In the genomic region with DNA sequence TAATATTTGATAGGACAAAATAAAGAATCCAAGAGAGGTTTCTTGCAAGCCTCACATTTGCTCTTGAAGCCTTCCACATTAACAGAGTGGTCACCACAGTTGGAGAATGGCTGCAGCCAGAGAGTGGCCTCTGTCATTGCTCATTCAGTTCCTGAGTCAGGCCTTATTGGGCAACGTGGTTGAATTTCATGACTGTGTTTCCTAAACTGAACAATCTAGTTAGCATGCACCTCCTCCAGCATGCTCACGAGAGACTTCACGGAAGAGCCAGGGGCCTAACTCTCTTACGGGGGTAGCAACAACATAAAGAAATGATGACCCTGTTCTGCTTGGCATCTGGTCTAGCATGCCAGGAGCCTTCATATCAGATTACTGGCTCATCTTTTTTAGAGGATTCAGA, we compare ENCODE assay signal across 1 cellular context.
TF ChIP-seq lines count a peak whose summit lies in the region.

No MANE protein-coding gene starts in this region.

TF ChIP-seq in HepG2, 621 proteins besides CTCF, POLR2A, EP300 and RAD21:
- TF ChIP-seq, protein P1, sequence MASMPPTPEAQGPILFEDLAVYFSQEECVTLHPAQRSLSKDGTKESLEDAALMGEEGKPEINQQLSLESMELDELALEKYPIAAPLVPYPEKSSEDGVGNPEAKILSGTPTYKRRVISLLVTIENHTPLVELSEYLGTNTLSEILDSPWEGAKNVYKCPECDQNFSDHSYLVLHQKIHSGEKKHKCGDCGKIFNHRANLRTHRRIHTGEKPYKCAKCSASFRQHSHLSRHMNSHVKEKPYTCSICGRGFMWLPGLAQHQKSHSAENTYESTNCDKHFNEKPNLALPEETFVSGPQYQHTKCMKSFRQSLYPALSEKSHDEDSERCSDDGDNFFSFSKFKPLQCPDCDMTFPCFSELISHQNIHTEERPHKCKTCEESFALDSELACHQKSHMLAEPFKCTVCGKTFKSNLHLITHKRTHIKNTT (CRISPR knock-in tag; IDR thresholded peaks at IDR 0.05): no peak
- TF ChIP-seq NKX3-1 (CRISPR knock-in tag; IDR thresholded peaks at IDR 0.05) (no peak), ZC3H4 (CRISPR knock-in tag; IDR thresholded peaks at IDR 0.05; ENCODE audit: borderline replicate concordance) (no peak), PHF20 (CRISPR knock-in tag; IDR thresholded peaks at IDR 0.05) (no peak), SRF (IDR thresholded peaks at IDR 0.05; ENCODE audit: low read depth, low read length) (no peak), CEBPB (IDR thresholded peaks at IDR 0.05; ENCODE audit: borderline replicate concordance, low read depth, low read length) (peak; percentile 26; the same call in 1 of the 2 replicates)
- TF ChIP-seq, protein P2, sequence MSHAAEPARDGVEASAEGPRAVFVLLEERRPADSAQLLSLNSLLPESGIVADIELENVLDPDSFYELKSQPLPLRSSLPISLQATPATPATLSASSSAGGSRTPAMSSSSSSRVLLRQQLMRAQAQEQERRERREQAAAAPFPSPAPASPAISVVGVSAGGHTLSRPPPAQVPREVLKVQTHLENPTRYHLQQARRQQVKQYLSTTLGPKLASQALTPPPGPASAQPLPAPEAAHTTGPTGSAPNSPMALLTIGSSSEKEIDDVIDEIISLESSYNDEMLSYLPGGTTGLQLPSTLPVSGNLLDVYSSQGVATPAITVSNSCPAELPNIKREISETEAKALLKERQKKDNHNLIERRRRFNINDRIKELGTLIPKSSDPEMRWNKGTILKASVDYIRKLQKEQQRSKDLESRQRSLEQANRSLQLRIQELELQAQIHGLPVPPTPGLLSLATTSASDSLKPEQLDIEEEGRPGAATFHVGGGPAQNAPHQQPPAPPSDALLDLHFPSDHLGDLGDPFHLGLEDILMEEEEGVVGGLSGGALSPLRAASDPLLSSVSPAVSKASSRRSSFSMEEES (CRISPR knock-in tag; IDR thresholded peaks at IDR 0.05): no peak
